In the genomic region with DNA sequence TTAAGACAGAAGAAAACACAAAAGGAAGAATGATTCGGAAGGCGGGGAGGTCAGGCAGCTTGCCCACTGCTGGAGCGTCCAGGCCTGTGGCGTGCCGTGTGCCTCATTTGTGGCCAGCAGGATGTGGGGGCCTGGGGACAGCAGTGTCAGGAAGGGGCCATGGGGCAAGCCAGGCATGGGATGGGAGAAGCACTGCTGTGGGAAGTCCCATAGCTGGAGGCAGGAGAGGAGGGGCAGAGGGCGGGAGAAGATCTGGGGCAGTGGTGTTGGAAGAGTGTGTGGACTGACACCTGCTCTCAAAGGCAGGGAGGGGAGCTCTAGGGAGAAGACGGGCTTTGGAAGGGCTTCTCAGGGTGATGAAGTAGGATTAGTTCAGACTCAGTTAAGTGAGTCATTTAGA, we compare ENCODE assay signal across 1 cellular context.
TF ChIP-seq lines count a peak whose summit lies in the region.

No MANE protein-coding gene starts in this region.

TF ChIP-seq in GM23338, 12 proteins besides CTCF, POLR2A, EP300 and RAD21 (continued from another document):
- no peak for TF ChIP-seq ZNF462 (CRISPR knock-in tag; IDR thresholded peaks at IDR 0.05)
- no peak for TF ChIP-seq POLR2AphosphoS5 (IDR thresholded peaks at IDR 0.05; ENCODE audit: low read depth)
- TF ChIP-seq, protein P1, sequence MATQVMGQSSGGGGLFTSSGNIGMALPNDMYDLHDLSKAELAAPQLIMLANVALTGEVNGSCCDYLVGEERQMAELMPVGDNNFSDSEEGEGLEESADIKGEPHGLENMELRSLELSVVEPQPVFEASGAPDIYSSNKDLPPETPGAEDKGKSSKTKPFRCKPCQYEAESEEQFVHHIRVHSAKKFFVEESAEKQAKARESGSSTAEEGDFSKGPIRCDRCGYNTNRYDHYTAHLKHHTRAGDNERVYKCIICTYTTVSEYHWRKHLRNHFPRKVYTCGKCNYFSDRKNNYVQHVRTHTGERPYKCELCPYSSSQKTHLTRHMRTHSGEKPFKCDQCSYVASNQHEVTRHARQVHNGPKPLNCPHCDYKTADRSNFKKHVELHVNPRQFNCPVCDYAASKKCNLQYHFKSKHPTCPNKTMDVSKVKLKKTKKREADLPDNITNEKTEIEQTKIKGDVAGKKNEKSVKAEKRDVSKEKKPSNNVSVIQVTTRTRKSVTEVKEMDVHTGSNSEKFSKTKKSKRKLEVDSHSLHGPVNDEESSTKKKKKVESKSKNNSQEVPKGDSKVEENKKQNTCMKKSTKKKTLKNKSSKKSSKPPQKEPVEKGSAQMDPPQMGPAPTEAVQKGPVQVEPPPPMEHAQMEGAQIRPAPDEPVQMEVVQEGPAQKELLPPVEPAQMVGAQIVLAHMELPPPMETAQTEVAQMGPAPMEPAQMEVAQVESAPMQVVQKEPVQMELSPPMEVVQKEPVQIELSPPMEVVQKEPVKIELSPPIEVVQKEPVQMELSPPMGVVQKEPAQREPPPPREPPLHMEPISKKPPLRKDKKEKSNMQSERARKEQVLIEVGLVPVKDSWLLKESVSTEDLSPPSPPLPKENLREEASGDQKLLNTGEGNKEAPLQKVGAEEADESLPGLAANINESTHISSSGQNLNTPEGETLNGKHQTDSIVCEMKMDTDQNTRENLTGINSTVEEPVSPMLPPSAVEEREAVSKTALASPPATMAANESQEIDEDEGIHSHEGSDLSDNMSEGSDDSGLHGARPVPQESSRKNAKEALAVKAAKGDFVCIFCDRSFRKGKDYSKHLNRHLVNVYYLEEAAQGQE (IDR thresholded peaks at IDR 0.05; ENCODE audit: unreplicated experiment), result no peak
- TF ChIP-seq EZH2 (IDR thresholded peaks at IDR 0.05; ENCODE audit: low read depth, unreplicated experiment), result no peak
- TF ChIP-seq, protein P2, sequence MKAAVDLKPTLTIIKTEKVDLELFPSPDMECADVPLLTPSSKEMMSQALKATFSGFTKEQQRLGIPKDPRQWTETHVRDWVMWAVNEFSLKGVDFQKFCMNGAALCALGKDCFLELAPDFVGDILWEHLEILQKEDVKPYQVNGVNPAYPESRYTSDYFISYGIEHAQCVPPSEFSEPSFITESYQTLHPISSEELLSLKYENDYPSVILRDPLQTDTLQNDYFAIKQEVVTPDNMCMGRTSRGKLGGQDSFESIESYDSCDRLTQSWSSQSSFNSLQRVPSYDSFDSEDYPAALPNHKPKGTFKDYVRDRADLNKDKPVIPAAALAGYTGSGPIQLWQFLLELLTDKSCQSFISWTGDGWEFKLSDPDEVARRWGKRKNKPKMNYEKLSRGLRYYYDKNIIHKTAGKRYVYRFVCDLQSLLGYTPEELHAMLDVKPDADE (IDR thresholded peaks at IDR 0.05), result no peak
- no peak for TF ChIP-seq CREB1 (CRISPR knock-in tag; IDR thresholded peaks at IDR 0.05; ENCODE audit: low read depth)
- TF ChIP-seq JUNB (IDR thresholded peaks at IDR 0.05; ENCODE audit: unreplicated experiment), result no peak
TF ChIP-seq in GM23338: peak in this region for 0.
